In genomic region chr1:178483251-178483957, GRCh38 we compare ENCODE assay signal across 29 cellular contexts. TPM values are rescaled to one million over a fixed set of nuclear protein-coding genes. Genes with fewer than 3 reads are reported as not detected.
DNase-seq lines count a peak whose midpoint lies in the region; ATAC-seq and TF ChIP-seq lines count a peak whose summit lies in the region.
"Had no signal": no experiment of that assay in that cellular context is flagged by ENCODE, and none has a peak within 500 bp of the region (broad histone marks: within the 10 kb centered on the region; RNA-seq: fewer than 3 reads in every experiment).

No MANE protein-coding gene starts in this region.

- ATAC-seq in left cardiac atrium = no peak
- ATAC-seq in mucosa of descending colon = no peak

- POLR2A ChIA-PET in HEK293 (lab: Yijun Ruan, JAX) = no interaction called here

- intact Hi-C loops in cardiac septum (cut with DNase I) = no loop called here
- intact Hi-C loops in left cardiac atrium (cut with DNase I) = no loop called here
- intact Hi-C loops in mucosa of descending colon (cut with DNase I, micrococcal nuclease) = no loop called here

- H3K36me3 ChIP-seq in HEK293 (ENCODE audit: control insufficient read depth in 2 of 2, insufficient read depth in 1 of 2, low read length in 2 of 2) = no peaks in the 10 kb centered on the region
- H3K36me3 ChIP-seq in mucosa of descending colon (ENCODE audit: low read depth) = no peaks in the 10 kb centered on the region

- no peak overlapping the region for H3K4me3 ChIP-seq in HEK293 (ENCODE audit: low read depth, low read length)
- no peak overlapping the region for H3K4me3 ChIP-seq in fibroblast of mammary gland (ENCODE audit: control insufficient read depth, low read depth, low read length)
- H3K4me3 ChIP-seq in mucosa of descending colon = no peak overlapping the region

- CTCF ChIA-PET in HEK293 (lab: Yijun Ruan, JAX) = interaction anchor here (0.7 to 2.0 kb wide), 2 partner anchors 17 to 134 kb away, joined by 3 to 9 read pairs; no protein-coding TSS in a partner anchor

- H3K4me1 ChIP-seq in HEK293 (ENCODE audit: control insufficient read depth, insufficient read depth, low read length) = no peaks in the 10 kb centered on the region
- H3K4me1 ChIP-seq in mucosa of descending colon (ENCODE audit: low read depth) = no peaks in the 10 kb centered on the region

- H3K9me3 ChIP-seq in HEK293 (ENCODE audit: control insufficient read depth, insufficient read depth, low read depth, low read length) = no peaks in the 10 kb centered on the region
- no peaks in the 10 kb centered on the region for H3K9me3 ChIP-seq in mucosa of descending colon

- H3K27ac ChIP-seq in HEK293 (ENCODE audit: extremely low read depth, low read depth, low read length) = no peak overlapping the region
- H3K27ac ChIP-seq in caudate nucleus (ENCODE audit: low read depth, low read length) = no peak overlapping the region
- H3K27ac ChIP-seq: KMS-11 had no signal

- DNase-seq in cardiac septum (ENCODE audit: low spot score) = peak; percentile 54
- DNase-seq in left cardiac atrium = no peak
- peak; percentile 28 for DNase-seq in fibroblast of mammary gland (ENCODE audit: low read depth)
- no peak for DNase-seq in NCI-H446 treated with DMSO at 0.1 percent for 48 hours (lab: John Stamatoyannopoulos, UW)
- DNase-seq in mucosa of descending colon = no peak
- DNase-seq in activated naive CD4-positive, alpha-beta T cell treated with Interleukin-2 at 50 U/mL for 16 hours = no peak
- no peak for DNase-seq in caudate nucleus (lab: John Stamatoyannopoulos, UW)
- DNase-seq: 8988T; ACHN; C1 segment of cervical spinal cord; CD4-positive, alpha-beta memory T cell; COR-L47; DMS53; GOT3; IMR-90; NCI-H1048; NCI-H1417; NCI-H1694; NCI-H2081; NCI-H2227 treated with DMSO at 0.1 percent for 48 hours; NCI-H510A; NCI-H69; Right ventricle myocardium superior; RPMI8226 had no signal

- TF ChIP-seq CTCF in HEK293 (tag by site-specific recombination; IDR thresholded peaks at IDR 0.05) = no peak
- TF ChIP-seq CTCF in fibroblast of mammary gland (conservative IDR thresholded peaks at IDR 0.05; ENCODE audit: control insufficient read depth, insufficient read depth, low read depth, low read length) = no peak
- no peak for TF ChIP-seq CTCF in mucosa of descending colon (IDR thresholded peaks at IDR 0.05)

TF ChIP-seq in HEK293, 187 proteins besides CTCF, POLR2A, EP300 and RAD21:
- peak; percentile 44; the same call in 1 of the 2 replicates for TF ChIP-seq ZNF707 (tag by site-specific recombination; IDR thresholded peaks at IDR 0.05)
- TF ChIP-seq ZNF341 (tag by site-specific recombination; IDR thresholded peaks at IDR 0.05; ENCODE audit: low read depth) = no peak

RNA-seq across cellular contexts. Expression of gene CLEC20A, which starts 13.4 kb away (rescaled TPM):
- total RNA-seq in cardiac septum = not detected
- not detected for total RNA-seq in left cardiac atrium
- total RNA-seq in mucosa of descending colon = not detected
- total RNA-seq: CD4-positive, alpha-beta memory T cell; Daoy; G401; IMR-90; Right ventricle myocardium superior; SK-MEL-5 had no signal

RNA-seq across cellular contexts. Expression of gene TEX35, which starts 29.5 kb away (rescaled TPM):
- total RNA-seq in cardiac septum (not detected), left cardiac atrium (not detected), mucosa of descending colon (not detected)
- total RNA-seq: CD4-positive, alpha-beta memory T cell; Daoy; G401; IMR-90; SK-MEL-5 had no signal

Comparison
In these comparisons a context has a peak if more than half of its experiments do, and no peak if none do; other contexts are left out.
1. DNase-seq: peak in cardiac septum (single experiment) and fibroblast of mammary gland (single experiment); none in left cardiac atrium (single experiment), NCI-H446 treated with DMSO at 0.1 percent for 48 hours (single experiment), mucosa of descending colon (0 of 3), activated naive CD4-positive, alpha-beta T cell treated with Interleukin-2 at 50 U/mL for 16 hours (single experiment) and caudate nucleus (0 of 61).